9 cellular contexts compared by ENCODE assay signal in genomic region chr7:149620961-149621360, GRCh38.
DNase-seq lines count a peak whose midpoint lies in the region; ATAC-seq lines count a peak whose summit lies in the region.
"Had no signal": no experiment of that assay in that cellular context is flagged by ENCODE, and none has a peak within 500 bp of the region (broad histone marks: within the 10 kb centered on the region; RNA-seq: fewer than 3 reads in every experiment).

No MANE protein-coding gene starts in this region.

- H3K9me3 Mint-ChIP-seq in activated T-cell treated with anti-CD3 and anti-CD28 coated beads, Interleukin-2, amount 50 U/mL, for 24 hours: no peaks in the 10 kb centered on the region
- H3K9me3 Mint-ChIP-seq: T-helper 1 cell treated with Interleukin-12 subunit alpha and Interleukin-12 subunit beta and Interleukin-4 antibody, amounts not matched to agents 30 μg/mL and 1 μg/mL, for 36 hours had no signal

- no peak overlapping the region for H2AK5ac ChIP-seq in neuronal stem cell (ENCODE audit: low read depth, low read length)

- H3K23ac ChIP-seq in neuronal stem cell (ENCODE audit: low read depth, low read length, poor library complexity): no peak overlapping the region

- no peak overlapping the region for H4K91ac ChIP-seq in neuronal stem cell (ENCODE audit: low read depth, low read length, poor library complexity)

- peaks cover 34 to 68% of the 10 kb centered on the region in 2 donors for H3K36me3 ChIP-seq in neuronal stem cell (replicated peaks in 1 of 2; ENCODE audit: control insufficient read depth in 2 of 2, insufficient read depth in 2 of 2, low read length in 2 of 2)

- DNase-seq in activated T-cell treated with anti-CD3 and anti-CD28 coated beads, Interleukin-2, amount 50 U/mL, for 24 hours: peak; percentile 76
- DNase-seq in stimulated activated CD8-positive, alpha-beta memory T cell treated with anti-CD3 and anti-CD28 coated beads, Interleukin-4, amount 100 ng/mL, for 24 hours (ENCODE audit: low read depth): peak; percentile 62
- DNase-seq in effector CD8-positive, alpha-beta T cell (lab: John Stamatoyannopoulos, UW): no peak
- no peak for DNase-seq in effector CD4-positive, alpha-beta T cell
- no peak for DNase-seq in neuronal stem cell (ENCODE audit: low spot score)

- H3K27ac Mint-ChIP-seq in activated T-cell treated with anti-CD3 and anti-CD28 coated beads, Interleukin-2, amount 50 U/mL, for 24 hours: peak overlapping the region; percentile 93

- no peak overlapping the region for H2BK12ac ChIP-seq in neuronal stem cell (ENCODE audit: low read length)

- H2AFZ ChIP-seq in neuronal stem cell (ENCODE audit: low read length): no peak overlapping the region

- no peak overlapping the region for H3K18ac ChIP-seq in neuronal stem cell (ENCODE audit: low read length)

- WGBS in neuronal stem cell (ENCODE audit: extremely low coverage in 2 of 2, insufficient read length in 2 of 2, insufficient replicate concordance in 1 of 2), 2 donors: no CpG with 5 or more reads among the region's 14 CpGs

- H3K27ac ChIP-seq in neuronal stem cell (replicated peaks; ENCODE audit: low read length): no peak overlapping the region

- H3K4me2 ChIP-seq in neuronal stem cell (ENCODE audit: insufficient read depth, low read length, poor library complexity, severe bottlenecking): no peak overlapping the region

- H3K27me3 Mint-ChIP-seq in activated T-cell treated with anti-CD3 and anti-CD28 coated beads, Interleukin-2, amount 50 U/mL, for 24 hours: no peaks in the 10 kb centered on the region

- no peak overlapping the region for H3K4ac ChIP-seq in neuronal stem cell (ENCODE audit: low read length)

- H4K8ac ChIP-seq in neuronal stem cell (ENCODE audit: low read depth, low read length): no peak overlapping the region

- peaks cover 75% of the 10 kb centered on the region for H3K36me3 Mint-ChIP-seq in activated T-cell treated with anti-CD3 and anti-CD28 coated beads, Interleukin-2, amount 50 U/mL, for 24 hours (ENCODE audit: low read depth)

- no peak overlapping the region for H3K14ac ChIP-seq in neuronal stem cell (ENCODE audit: low read length)

- no peaks in the 10 kb centered on the region for H3K27me3 ChIP-seq in neuronal stem cell (ENCODE audit: control insufficient read depth in 3 of 3, insufficient read depth in 3 of 3, low read depth in 1 of 3, low read length in 3 of 3)

- H2BK120ac ChIP-seq in neuronal stem cell (ENCODE audit: low read depth, low read length): no peak overlapping the region

- no peak overlapping the region for H2BK15ac ChIP-seq in neuronal stem cell (ENCODE audit: low read length)

- ATAC-seq in GM19328 (IDR thresholded peaks at IDR 0.05; ENCODE audit: unreplicated experiment) (peak; percentile 30), HG03039 (IDR thresholded peaks at IDR 0.05; ENCODE audit: unreplicated experiment) (peak; percentile 25), HG02884 (IDR thresholded peaks at IDR 0.05; ENCODE audit: unreplicated experiment) (no peak)

- H3K4me1 Mint-ChIP-seq in activated T-cell treated with anti-CD3 and anti-CD28 coated beads, Interleukin-2, amount 50 U/mL, for 24 hours (ENCODE audit: low read depth): peaks cover 52% of the 10 kb centered on the region

- H3K9ac ChIP-seq in neuronal stem cell (ENCODE audit: low read depth, low read length, poor library complexity): no peak overlapping the region

- H3K9me3 ChIP-seq in neuronal stem cell (replicated peaks in 1 of 2; ENCODE audit: control insufficient read depth in 2 of 2, insufficient read depth in 1 of 2, low read depth in 1 of 2, low read length in 2 of 2): no peaks in the 10 kb centered on the region

- peak overlapping the region; percentile 93 for H3K4me3 Mint-ChIP-seq in activated T-cell treated with anti-CD3 and anti-CD28 coated beads, Interleukin-2, amount 50 U/mL, for 24 hours
- H3K4me3 Mint-ChIP-seq: T-helper 1 cell treated with Interleukin-12 subunit alpha and Interleukin-12 subunit beta and Interleukin-4 antibody, amounts not matched to agents 30 μg/mL and 1 μg/mL, for 36 hours had no signal

- peaks cover 7% of the 10 kb centered on the region for H3K79me1 ChIP-seq in neuronal stem cell (ENCODE audit: low read depth, low read length)

- no peak overlapping the region for H2BK5ac ChIP-seq in neuronal stem cell (ENCODE audit: low read length)

- no peak overlapping the region for H3K4me3 ChIP-seq in neuronal stem cell (ENCODE audit: low read length in 2 of 2)

- peaks cover 6 to 11% of the 10 kb centered on the region in 2 donors for H3K4me1 ChIP-seq in neuronal stem cell (ENCODE audit: control insufficient read depth in 2 of 2, insufficient read depth in 1 of 2, low read depth in 1 of 2, low read length in 2 of 2)

Comparison
In these comparisons a context has a peak if more than half of its experiments do, and no peak if none do; other contexts are left out.
1. DNase-seq: peak in activated T-cell treated with anti-CD3 and anti-CD28 coated beads, Interleukin-2, amount 50 U/mL, for 24 hours (single experiment) and stimulated activated CD8-positive, alpha-beta memory T cell treated with anti-CD3 and anti-CD28 coated beads, Interleukin-4, amount 100 ng/mL, for 24 hours (single experiment); none in effector CD8-positive, alpha-beta T cell (single experiment), effector CD4-positive, alpha-beta T cell (single experiment) and neuronal stem cell (single experiment).